In the genomic region with DNA sequence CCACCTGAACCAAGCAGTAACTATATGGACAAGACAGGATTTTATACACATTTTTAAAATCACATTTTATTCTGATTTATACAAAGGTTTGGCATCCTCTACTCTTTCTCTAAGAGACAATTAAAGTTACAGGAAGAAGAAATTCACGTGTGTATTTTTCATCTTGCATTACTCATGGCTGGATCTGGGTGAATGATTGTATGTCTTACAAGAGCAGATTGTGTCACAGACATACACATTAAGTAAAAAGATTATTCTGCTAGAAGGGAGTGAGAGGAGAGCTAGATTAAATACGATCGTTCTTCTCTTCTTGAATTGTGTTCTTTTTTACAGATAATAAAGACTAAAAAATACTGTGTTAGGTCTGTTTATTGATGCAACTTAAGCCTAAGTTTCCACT, we compare ENCODE assay signal across 17 cellular contexts. TPM values are rescaled to one million over a fixed set of nuclear protein-coding genes. Genes with fewer than 3 reads are reported as not detected.
DNase-seq lines count a peak whose midpoint lies in the region; ATAC-seq, FAIRE-seq and TF ChIP-seq lines count a peak whose summit lies in the region.
"Had no signal": no experiment of that assay in that cellular context is flagged by ENCODE, and none has a peak within 500 bp of the region (broad histone marks: within the 10 kb centered on the region; RNA-seq: fewer than 3 reads in every experiment).

No MANE protein-coding gene starts in this region.

- H3K27me3 ChIP-seq in bronchial epithelial cell (ENCODE audit: control insufficient read depth, insufficient read depth, low read length) = no peaks in the 10 kb centered on the region
- H3K27me3 ChIP-seq: BLaER1 had no signal

- no peak for FAIRE-seq in bronchial epithelial cell (lab: Jason Lieb, UNC)
- FAIRE-seq: GM12878, GM18507 had no signal

- in situ Hi-C loops in ACHN (cut with HindIII; ENCODE audit: low pct_ligation_motif_present, low pct_unique_long_range_greater_than_20kb, low sequenced_read_pairs) = no loop called here

- no peaks in the 10 kb centered on the region for H3K36me3 ChIP-seq in bronchial epithelial cell (ENCODE audit: control insufficient read depth, insufficient read depth, low read length)
- H3K36me3 ChIP-seq: BLaER1 had no signal

- no peak overlapping the region for H3K4me3 ChIP-seq in bronchial epithelial cell (ENCODE audit: low read depth, low read length)
- H3K4me3 ChIP-seq: BLaER1, GM12878 had no signal

- DNase-seq in ACHN (peak; percentile 47), NCI-H69 (lab: John Stamatoyannopoulos, UW) (peak; percentile 50), bronchial epithelial cell (ENCODE audit: low read depth) (peak; percentile 42), kidney tubule cell (ENCODE audit: low spot score) (peak; percentile 52), NCI-H1436 (lab: John Stamatoyannopoulos, UW) (no peak)
- DNase-seq: AML-193; Caco-2; CD8-positive, alpha-beta memory T cell; DMS53; GF-D8; GOT3; H9 had no signal

- ATAC-seq in HG03354 (IDR thresholded peaks at IDR 0.05; ENCODE audit: poor library complexity, severe bottlenecking, unreplicated experiment) = no peak
- no peak for ATAC-seq in GM21367 (IDR thresholded peaks at IDR 0.05; ENCODE audit: unreplicated experiment)
- ATAC-seq: GM12878 had no signal

- TF ChIP-seq CTCF in bronchial epithelial cell (IDR thresholded peaks at IDR 0.05; ENCODE audit: insufficient read depth, low read length, severe bottlenecking) = no peak

RNA-seq across cellular contexts. Expression of a gene that starts 20.8 kb away (rescaled TPM):
- total RNA-seq in bronchial epithelial cell = 13.8 and 15.0 TPM in 2 replicates
